ENCODE assay signal across 8 cellular contexts in the genomic region with DNA sequence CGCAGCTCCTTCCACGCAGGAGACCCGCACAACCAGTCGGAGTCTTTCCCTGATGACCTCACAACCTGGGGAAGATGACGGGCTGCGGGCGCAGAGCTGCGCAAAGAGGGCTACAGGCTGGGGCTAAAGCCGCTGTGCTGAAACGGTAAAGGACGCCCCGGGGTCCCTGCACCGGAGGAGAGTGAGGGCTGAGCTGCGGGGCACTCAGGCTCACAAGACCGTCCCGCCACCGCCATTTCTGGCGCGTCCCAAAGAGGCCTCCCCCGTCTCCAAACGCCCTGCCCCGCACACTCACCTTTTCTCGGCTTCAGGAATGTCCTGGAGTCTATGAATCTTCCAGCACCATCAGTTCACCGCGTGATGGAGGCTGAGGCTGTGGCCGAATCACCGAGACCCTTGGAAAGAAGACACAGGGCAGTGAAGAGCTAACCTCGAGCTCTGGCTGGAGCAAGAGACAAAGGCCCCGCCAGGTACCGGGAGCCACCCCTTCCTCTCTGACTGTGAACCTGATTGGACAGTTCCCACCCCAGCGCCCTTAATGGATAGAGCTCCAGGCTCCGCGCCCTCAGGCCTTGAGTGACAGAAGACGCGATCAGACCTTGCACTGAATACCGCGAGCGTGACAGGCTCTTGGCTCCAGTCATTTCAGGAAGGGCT. TPM values are rescaled to one million over a fixed set of nuclear protein-coding genes. Genes with fewer than 3 reads are reported as not detected.
DNase-seq lines count a peak whose midpoint lies in the region; ATAC-seq and TF ChIP-seq lines count a peak whose summit lies in the region.

No MANE protein-coding gene starts in this region.

- peak overlapping the region; percentile 98; the same call in 1 of the 2 replicates for H3K9ac ChIP-seq in iPS-20b (ENCODE audit: low read depth, low read length)

- peak overlapping the region; percentile 97; the same call in 1 of the 2 replicates for H3K4me3 ChIP-seq in iPS-20b (ENCODE audit: low read length)

- DNase-seq in NCI-H2029 treated with DMSO at 0.1 percent for 48 hours (lab: John Stamatoyannopoulos, UW) = peak; percentile 81
- peak; percentile 43 to 81 for DNase-seq in activated naive CD4-positive, alpha-beta T cell treated with anti-CD3 and anti-CD28 coated beads, Interleukin-2, amount 50 U/mL, for 72 hours (ENCODE audit: low spot score in 2 of 2)
- peak; percentile 10 to 18 for DNase-seq in stimulated activated CD4-positive, alpha-beta T cell treated with anti-CD3 and anti-CD28 coated beads, Interleukin-4, amount 100 ng/mL, for 4 hours
- no peak for DNase-seq in AG08396 (ENCODE audit: low spot score)

- peaks cover 18 to 35% of the 10 kb centered on the region in 2 donors for H3K36me3 Mint-ChIP-seq in activated naive CD4-positive, alpha-beta T cell treated with anti-CD3 and anti-CD28 coated beads, Interleukin-2, amount 50 U/mL, for 72 hours

- no peak for TF ChIP-seq POLR2A in GM18505 (IDR thresholded peaks at IDR 0.05; ENCODE audit: borderline replicate concordance, extremely low read depth, insufficient read depth, insufficient read length)

- H3K9me3 Mint-ChIP-seq in activated naive CD4-positive, alpha-beta T cell treated with anti-CD3 and anti-CD28 coated beads, Interleukin-2, amount 50 U/mL, for 72 hours = peaks cover 4 to 17% of the 10 kb centered on the region in 2 donors

- no peaks in the 10 kb centered on the region for H3K27me3 ChIP-seq in iPS-20b (ENCODE audit: insufficient read depth, low read length)

- H3K36me3 ChIP-seq in iPS-20b (ENCODE audit: insufficient read depth, low read depth, low read length) = peaks cover 15% of the 10 kb centered on the region; the same call in 1 of the 2 replicates

- peak overlapping the region; percentile 68 to 89 for H3K27ac Mint-ChIP-seq in activated naive CD4-positive, alpha-beta T cell treated with anti-CD3 and anti-CD28 coated beads, Interleukin-2, amount 50 U/mL, for 72 hours

- H3K27ac ChIP-seq in iPS-20b (ENCODE audit: low read length) = peak overlapping the region; percentile 99

- peaks cover 4% of the 10 kb centered on the region; the same call in 1 of the 2 replicates for H3K9me3 ChIP-seq in iPS-20b (ENCODE audit: insufficient read depth, low read depth, low read length)

- no peaks in the 10 kb centered on the region; the same call in 1 of the 2 replicates for H3K4me1 ChIP-seq in iPS-20b (ENCODE audit: insufficient read depth, low read length)

- ATAC-seq in GM18505 (IDR thresholded peaks at IDR 0.05; ENCODE audit: unreplicated experiment) (peak; percentile 89), GM19351 (IDR thresholded peaks at IDR 0.05; ENCODE audit: unreplicated experiment) (no peak), GM21367 (IDR thresholded peaks at IDR 0.05; ENCODE audit: unreplicated experiment) (no peak)
- ATAC-seq in activated naive CD4-positive, alpha-beta T cell treated with anti-CD3 and anti-CD28 coated beads, Interleukin-2, amount 50 U/mL, for 72 hours = peak; percentile 97 to 100

RNA-seq across cellular contexts. Expression of a gene that starts 41.8 kb away (rescaled TPM):
- total RNA-seq in activated naive CD4-positive, alpha-beta T cell treated with anti-CD3 and anti-CD28 coated beads, Interleukin-2, amount 50 U/mL, for 72 hours = 10 to 100 TPM in 1 of 2 donors, 1 to 10 TPM in 1; 9.1 to 10.3 TPM

Comparison
In these comparisons a context has a peak if more than half of its experiments do, and no peak if none do; other contexts are left out.
1. ATAC-seq: peak in GM18505 (single experiment) and activated naive CD4-positive, alpha-beta T cell treated with anti-CD3 and anti-CD28 coated beads, Interleukin-2, amount 50 U/mL, for 72 hours (2 of 2); none in GM19351 (single experiment) and GM21367 (single experiment).